ENCODE assay signal across 12 cellular contexts in the genomic region with DNA sequence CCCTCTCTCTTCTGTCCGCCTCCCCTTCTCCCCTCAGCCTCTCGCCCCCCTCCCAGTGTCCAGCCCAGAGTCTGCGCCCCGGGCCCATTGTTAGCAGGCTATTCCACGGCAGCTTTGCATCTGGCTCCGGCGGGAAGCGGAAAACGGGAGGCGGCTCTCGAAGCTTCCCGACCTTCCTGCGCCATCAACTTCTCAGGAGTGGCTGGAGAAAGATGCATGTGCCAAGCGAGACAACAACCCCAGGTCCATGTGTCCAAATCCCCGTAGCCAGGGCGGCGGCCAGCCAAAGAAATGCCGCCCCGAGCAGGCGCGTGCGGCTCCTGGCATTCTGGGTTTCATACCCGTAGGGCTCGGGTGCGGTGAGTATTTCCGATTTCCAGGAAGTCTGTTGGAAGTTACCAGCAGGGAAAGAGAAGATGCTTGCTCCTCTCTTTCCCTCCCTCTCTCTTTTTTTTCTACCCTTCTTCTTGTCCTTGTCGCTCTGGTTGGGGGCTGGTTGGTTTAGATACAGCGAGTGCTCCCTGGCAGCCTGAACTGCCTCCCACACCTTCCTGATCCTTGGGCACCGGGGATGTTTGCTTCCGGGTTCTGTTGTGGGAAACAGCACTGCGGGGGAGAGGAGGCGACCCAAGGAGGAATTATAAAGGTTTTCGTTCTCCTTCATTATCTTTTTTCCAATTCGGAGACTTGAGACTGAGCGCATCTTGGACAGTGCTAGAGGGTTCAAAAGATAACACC. TPM values are rescaled to one million over a fixed set of nuclear protein-coding genes. Genes with fewer than 3 reads are reported as not detected.
DNase-seq lines count a peak whose midpoint lies in the region; ATAC-seq and TF ChIP-seq lines count a peak whose summit lies in the region.
"Had no signal": no experiment of that assay in that cellular context is flagged by ENCODE, and none has a peak within 500 bp of the region (broad histone marks: within the 10 kb centered on the region; RNA-seq: fewer than 3 reads in every experiment).

No MANE protein-coding gene starts in this region.

- H3K27ac ChIP-seq in AG04450 (ENCODE audit: low read depth, low read length) (peak overlapping the region; percentile 89), neuronal stem cell (replicated peaks; ENCODE audit: low read length) (no peak overlapping the region)
- H3K27ac ChIP-seq in CD8-positive, alpha-beta T cell (ENCODE audit: low read depth, low read length): no peak overlapping the region

- peaks cover 14% of the 10 kb centered on the region for H3K4me1 Mint-ChIP-seq in T-helper 17 cell
- peaks cover 22% of the 10 kb centered on the region for H3K4me1 Mint-ChIP-seq in CD8-positive, alpha-beta T cell (ENCODE audit: low read depth)

- no peak overlapping the region for H2AK5ac ChIP-seq in neuronal stem cell (ENCODE audit: low read depth, low read length)

- no peak overlapping the region for H3K27ac Mint-ChIP-seq in T-helper 17 cell
- no peak overlapping the region for H3K27ac Mint-ChIP-seq in CD8-positive, alpha-beta T cell
- H3K27ac Mint-ChIP-seq: activated CD4-positive, alpha-beta T cell treated with anti-CD3 and anti-CD28 coated beads, Interleukin-2, amount 10 ng/mL, durations not matched to agents 24 days and 14 days; activated naive CD8-positive, alpha-beta T cell had no signal

- H3K36me3 Mint-ChIP-seq in T-helper 17 cell (ENCODE audit: low read depth): peaks cover 9% of the 10 kb centered on the region
- peaks cover 20% of the 10 kb centered on the region for H3K36me3 Mint-ChIP-seq in CD8-positive, alpha-beta T cell

- no peak overlapping the region for H3K9ac ChIP-seq in neuronal stem cell (ENCODE audit: low read depth, low read length, poor library complexity)

- H2AFZ ChIP-seq in neuronal stem cell (ENCODE audit: low read length): peak overlapping the region; percentile 22

- H3K36me3 ChIP-seq in neuronal stem cell (replicated peaks in 1 of 2; ENCODE audit: control insufficient read depth in 2 of 2, insufficient read depth in 2 of 2, low read length in 2 of 2): no peaks in the 10 kb centered on the region
- no peaks in the 10 kb centered on the region for H3K36me3 ChIP-seq in CD8-positive, alpha-beta T cell (ENCODE audit: insufficient read depth, low read length)

- H3K4me3 ChIP-seq in AG04450 (ENCODE audit: low read depth, low read length) (peak overlapping the region; percentile 70), fibroblast of mammary gland (ENCODE audit: control insufficient read depth, low read depth, low read length) (peak overlapping the region; percentile 12), neuronal stem cell (ENCODE audit: low read length in 2 of 2) (no peak overlapping the region)
- no peak overlapping the region for H3K4me3 ChIP-seq in CD8-positive, alpha-beta T cell (ENCODE audit: low read depth, low read length)

- POLR2A ChIA-PET in AG04450 (lab: Yijun Ruan, JAX): interaction anchor here (0.7 to 3.3 kb wide), 2 partner anchors 16 to 41 kb away, joined by 3 to 21 read pairs; a partner anchor contains a TSS
- POLR2A ChIA-PET in CD8-positive, alpha-beta T cell (lab: Charles Lee): no interaction called here

- no peak overlapping the region for H4K8ac ChIP-seq in neuronal stem cell (ENCODE audit: low read depth, low read length)

- no peak overlapping the region for H2BK12ac ChIP-seq in neuronal stem cell (ENCODE audit: low read length)

- H3K4ac ChIP-seq in neuronal stem cell (ENCODE audit: low read length): no peak overlapping the region

- no peak overlapping the region for H3K4me2 ChIP-seq in neuronal stem cell (ENCODE audit: insufficient read depth, low read length, poor library complexity, severe bottlenecking)

- DNase-seq in AG04450 (ENCODE audit: low read depth, low spot score) (no peak), T-helper 17 cell (no peak), fibroblast of mammary gland (ENCODE audit: low read depth) (no peak), neuronal stem cell (ENCODE audit: low spot score) (no peak), EL (no peak), HK-2 (ENCODE audit: unreplicated experiment) (no peak)
- DNase-seq in CD8-positive, alpha-beta T cell: no peak
- DNase-seq in stimulated activated CD4-positive, alpha-beta T cell treated with anti-CD3 and anti-CD28 coated beads, Interleukin-4, amount 100 ng/mL, for 1 hour: no peak
- DNase-seq: activated CD4-positive, alpha-beta T cell treated with anti-CD3 and anti-CD28 coated beads, Interleukin-2, amount 10 ng/mL, durations not matched to agents 24 days and 14 days; midbrain; NCI-H2171 had no signal

- peak overlapping the region; percentile 76 for H3K4me3 Mint-ChIP-seq in T-helper 17 cell
- H3K4me3 Mint-ChIP-seq in CD8-positive, alpha-beta T cell: no peak overlapping the region
- H3K4me3 Mint-ChIP-seq: activated CD4-positive, alpha-beta T cell treated with anti-CD3 and anti-CD28 coated beads, Interleukin-2, amount 10 ng/mL, durations not matched to agents 24 days and 14 days had no signal

- H3K27me3 Mint-ChIP-seq in T-helper 17 cell: peaks cover 65% of the 10 kb centered on the region
- peaks cover 58% of the 10 kb centered on the region for H3K27me3 Mint-ChIP-seq in CD8-positive, alpha-beta T cell (ENCODE audit: low read depth)

- no peak for ATAC-seq in T-helper 17 cell
- ATAC-seq in CD8-positive, alpha-beta T cell: no peak

- TF ChIP-seq CTCF in AG04450 (IDR thresholded peaks at IDR 0.05; ENCODE audit: low read depth, low read length) (no peak), fibroblast of mammary gland (conservative IDR thresholded peaks at IDR 0.05; ENCODE audit: control insufficient read depth, insufficient read depth, low read depth, low read length) (no peak)
- no peak for TF ChIP-seq CTCF in CD8-positive, alpha-beta T cell (IDR thresholded peaks at IDR 0.05)

- H3K9me3 Mint-ChIP-seq in CD8-positive, alpha-beta T cell: no peaks in the 10 kb centered on the region
- H3K9me3 Mint-ChIP-seq: activated CD4-positive, alpha-beta T cell treated with anti-CD3 and anti-CD28 coated beads, Interleukin-2, amount 10 ng/mL, durations not matched to agents 24 days and 14 days had no signal

- no peak overlapping the region for H2BK5ac ChIP-seq in neuronal stem cell (ENCODE audit: low read length)

- H3K18ac ChIP-seq in neuronal stem cell (ENCODE audit: low read length): peak overlapping the region; percentile 8

- H3K4me1 ChIP-seq in neuronal stem cell (ENCODE audit: control insufficient read depth in 2 of 2, insufficient read depth in 1 of 2, low read depth in 1 of 2, low read length in 2 of 2): peaks cover 0 to 1% of the 10 kb centered on the region in 2 donors
- peaks cover 11% of the 10 kb centered on the region for H3K4me1 ChIP-seq in CD8-positive, alpha-beta T cell (ENCODE audit: insufficient read depth, low read length)

- no peaks in the 10 kb centered on the region for H3K79me1 ChIP-seq in neuronal stem cell (ENCODE audit: low read depth, low read length)

- H3K23ac ChIP-seq in neuronal stem cell (ENCODE audit: low read depth, low read length, poor library complexity): peak overlapping the region; percentile 28

- H3K9me3 ChIP-seq in AG04450 (ENCODE audit: control insufficient read depth, insufficient read depth, low read length) (no peaks in the 10 kb centered on the region), T-helper 17 cell (ENCODE audit: control insufficient read depth, low read length, poor library complexity, severe bottlenecking) (no peaks in the 10 kb centered on the region), neuronal stem cell (replicated peaks in 1 of 2; ENCODE audit: control insufficient read depth in 2 of 2, insufficient read depth in 1 of 2, low read depth in 1 of 2, low read length in 2 of 2) (peaks cover 0 to 2% of the 10 kb centered on the region in 2 donors)
- no peaks in the 10 kb centered on the region for H3K9me3 ChIP-seq in CD8-positive, alpha-beta T cell (ENCODE audit: low read length)

- WGBS in neuronal stem cell (ENCODE audit: extremely low coverage in 2 of 2, insufficient read length in 2 of 2, insufficient replicate concordance in 1 of 2), 2 donors: no CpG with 5 or more reads among the region's 35 CpGs

- no peak overlapping the region for H3K14ac ChIP-seq in neuronal stem cell (ENCODE audit: low read length)

- no peak overlapping the region for H2BK15ac ChIP-seq in neuronal stem cell (ENCODE audit: low read length)

- CTCF ChIA-PET in AG04450 (lab: Charles Lee): interaction anchor here (0.6 to 2.6 kb wide), 2 partner anchors 249 to 250 kb away, joined by 3 to 26 read pairs; no protein-coding TSS in a partner anchor
- CTCF ChIA-PET in CD8-positive, alpha-beta T cell (lab: Charles Lee): no interaction called here

- H2BK120ac ChIP-seq in neuronal stem cell (ENCODE audit: low read depth, low read length): no peak overlapping the region

- no peaks in the 10 kb centered on the region for H3K27me3 ChIP-seq in AG04450 (ENCODE audit: control insufficient read depth, insufficient read depth, low read length)
- H3K27me3 ChIP-seq in neuronal stem cell (ENCODE audit: control insufficient read depth in 3 of 3, insufficient read depth in 3 of 3, low read depth in 1 of 3, low read length in 3 of 3): peaks cover 69 to 100% (median 90%) of the 10 kb centered on the region in 3 experiments
- H3K27me3 ChIP-seq in CD8-positive, alpha-beta T cell (ENCODE audit: insufficient read depth, low read length): peaks cover 25% of the 10 kb centered on the region

- no peak overlapping the region for H4K91ac ChIP-seq in neuronal stem cell (ENCODE audit: low read depth, low read length, poor library complexity)

- intact Hi-C loops in CD8-positive, alpha-beta T cell (cut with DNase I, micrococcal nuclease): no loop called here

RNA-seq across cellular contexts. Expression of a gene that starts 1.2 kb away (rescaled TPM):
- polyA plus RNA-seq in AG04450 (2011; rRNA removed): 3.1 and 4.1 TPM in 2 replicates
- polyA minus RNA-seq in AG04450 (2011; rRNA and poly(A)+ RNA removed): 2.4 and 3.0 TPM in 2 replicates
- total RNA-seq in T-helper 17 cell: not detected
- polyA plus RNA-seq in neuronal stem cell (2013, experiment 1 of 2): 0.04 TPM
- not detected for polyA plus RNA-seq in neuronal stem cell (2013, experiment 2 of 2)
- total RNA-seq in CD8-positive, alpha-beta T cell: not detected
- total RNA-seq: activated CD4-positive, alpha-beta T cell treated with anti-CD3 and anti-CD28 coated beads, Interleukin-2, amount 10 ng/mL, durations not matched to agents 24 days and 14 days had no signal

RNA-seq across cellular contexts. Expression of a gene that starts 7.9 kb away (rescaled TPM):
- 2.6 and 2.9 TPM in 2 replicates for polyA plus RNA-seq in AG04450 (2011; rRNA removed)
- 1.7 and 2.2 TPM in 2 replicates for polyA minus RNA-seq in AG04450 (2011; rRNA and poly(A)+ RNA removed)
- under 1 TPM; 0.60 to 0.72 TPM for total RNA-seq in T-helper 17 cell
- polyA plus RNA-seq in neuronal stem cell (2013, experiment 1 of 2): not detected
- not detected for polyA plus RNA-seq in neuronal stem cell (2013, experiment 2 of 2)
- under 1 TPM; 0.79 to 0.83 TPM for total RNA-seq in CD8-positive, alpha-beta T cell

RNA-seq across cellular contexts. Expression of a gene that starts 26.9 kb away (rescaled TPM):
- 5.4 and 5.8 TPM in 2 replicates for polyA plus RNA-seq in AG04450 (2011; rRNA removed)
- polyA minus RNA-seq in AG04450 (2011; rRNA and poly(A)+ RNA removed): 3.6 and 4.2 TPM in 2 replicates
- under 1 TPM in 1 of 2 donors, not detected in 1; 0.26 TPM for total RNA-seq in T-helper 17 cell
- not detected for polyA plus RNA-seq in neuronal stem cell (2013, experiment 1 of 2)
- not detected for polyA plus RNA-seq in neuronal stem cell (2013, experiment 2 of 2)
- total RNA-seq in CD8-positive, alpha-beta T cell: under 1 TPM in 1 of 2 experiments, not detected in 1; 0.36 TPM
- total RNA-seq: activated CD4-positive, alpha-beta T cell treated with anti-CD3 and anti-CD28 coated beads, Interleukin-2, amount 10 ng/mL, durations not matched to agents 24 days and 14 days had no signal

RNA-seq across cellular contexts. Expression of a gene that starts 39.8 kb away (rescaled TPM):
- 48.3 and 51.0 TPM in 2 replicates for polyA plus RNA-seq in AG04450 (2011; rRNA removed)
- polyA minus RNA-seq in AG04450 (2011; rRNA and poly(A)+ RNA removed): 37.7 and 49.7 TPM in 2 replicates
- under 1 TPM in 1 of 2 donors, not detected in 1; 0.26 TPM for total RNA-seq in T-helper 17 cell
- polyA plus RNA-seq in neuronal stem cell (2013, experiment 1 of 2): not detected
- not detected for polyA plus RNA-seq in neuronal stem cell (2013, experiment 2 of 2)
- total RNA-seq in CD8-positive, alpha-beta T cell: under 1 TPM; 0.28 to 0.81 TPM
- total RNA-seq: activated CD4-positive, alpha-beta T cell treated with anti-CD3 and anti-CD28 coated beads, Interleukin-2, amount 10 ng/mL, durations not matched to agents 24 days and 14 days had no signal

RNA-seq across cellular contexts. Expression of a gene that starts 43.9 kb away (rescaled TPM):
- 1.2 and 1.3 TPM in 2 replicates for polyA plus RNA-seq in AG04450 (2011; rRNA removed)
- 0.91 and 2.1 TPM in 2 replicates for polyA minus RNA-seq in AG04450 (2011; rRNA and poly(A)+ RNA removed)
- not detected for total RNA-seq in T-helper 17 cell
- not detected for polyA plus RNA-seq in neuronal stem cell (2013, experiment 1 of 2)
- not detected for polyA plus RNA-seq in neuronal stem cell (2013, experiment 2 of 2)
- not detected for total RNA-seq in CD8-positive, alpha-beta T cell
- total RNA-seq: activated CD4-positive, alpha-beta T cell treated with anti-CD3 and anti-CD28 coated beads, Interleukin-2, amount 10 ng/mL, durations not matched to agents 24 days and 14 days had no signal

Comparison
In these comparisons a context has a peak if more than half of its experiments do, and no peak if none do; other contexts are left out.
1. H3K4me3 ChIP-seq: peak in AG04450 (single experiment) and fibroblast of mammary gland (single experiment); none in neuronal stem cell (0 of 2) and CD8-positive, alpha-beta T cell (single experiment).